ENCODE assay signal across 10 cellular contexts in the genomic region with DNA sequence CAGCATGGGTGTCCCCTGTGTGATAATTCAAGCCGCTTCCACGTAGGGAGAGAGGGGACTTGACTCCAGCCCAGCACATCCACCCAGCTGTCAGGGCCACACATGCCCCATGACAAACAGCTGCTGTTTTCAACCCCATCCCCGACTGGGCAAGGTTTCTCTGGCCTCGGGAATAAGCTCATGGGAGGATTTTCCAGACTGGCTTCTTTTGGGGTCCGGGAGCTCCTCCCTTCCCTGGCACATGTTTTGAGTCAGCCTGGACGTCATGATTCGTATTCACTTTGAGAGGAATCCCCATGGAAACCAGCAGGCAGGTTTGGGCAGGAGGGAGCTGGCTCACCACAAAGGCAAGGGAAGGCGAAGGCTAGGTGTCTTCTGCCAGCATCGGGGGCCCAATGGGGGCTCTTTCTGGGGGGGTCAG.
DNase-seq lines count a peak whose midpoint lies in the region; ATAC-seq and TF ChIP-seq lines count a peak whose summit lies in the region.
"Had no signal": no experiment of that assay in that cellular context is flagged by ENCODE, and none has a peak within 500 bp of the region (broad histone marks: within the 10 kb centered on the region; RNA-seq: fewer than 3 reads in every experiment).

No MANE protein-coding gene starts in this region.

- H3K27ac ChIP-seq in upper lobe of left lung, result peak overlapping the region in 3 of 4 donors; percentile 1 to 51 (median 21)
- no peak overlapping the region for H3K27ac ChIP-seq in CD4-positive, alpha-beta memory T cell (ENCODE audit: low read depth, low read length)

- H3K9me3 Mint-ChIP-seq in CD4-positive, alpha-beta memory T cell, result no peaks in the 10 kb centered on the region

- CTCF ChIA-PET in CD4-positive, alpha-beta memory T cell (lab: Charles Lee; ENCODE audit: partially characterized antibody), result no interaction called here

- H3K4me1 ChIP-seq in upper lobe of left lung, result peaks cover 10 to 37% (median 21%) of the 10 kb centered on the region in 4 donors
- no peaks in the 10 kb centered on the region for H3K4me1 ChIP-seq in CD4-positive, alpha-beta memory T cell (ENCODE audit: insufficient read depth, low read length)

- intact Hi-C loops in CD4-positive, alpha-beta memory T cell (cut with micrococcal nuclease), result no loop called here

- no peaks in the 10 kb centered on the region for H3K36me3 Mint-ChIP-seq in CD4-positive, alpha-beta memory T cell

- H3K4me1 Mint-ChIP-seq in CD4-positive, alpha-beta memory T cell, result peaks cover 6 to 17% (median 13%) of the 10 kb centered on the region in 4 donors

- H3K9me3 ChIP-seq in upper lobe of left lung, result no peaks in the 10 kb centered on the region
- H3K9me3 ChIP-seq in CD4-positive, alpha-beta memory T cell (ENCODE audit: control insufficient read depth in 1 of 2, low read length in 2 of 2), result no peaks in the 10 kb centered on the region

- no peaks in the 10 kb centered on the region for H3K27me3 ChIP-seq in upper lobe of left lung
- H3K27me3 ChIP-seq in CD4-positive, alpha-beta memory T cell (ENCODE audit: insufficient read depth, low read length), result no peaks in the 10 kb centered on the region

- H3K36me3 ChIP-seq in upper lobe of left lung, result no peaks in the 10 kb centered on the region
- H3K36me3 ChIP-seq in CD4-positive, alpha-beta memory T cell (ENCODE audit: insufficient read depth, low read length), result no peaks in the 10 kb centered on the region

- TF ChIP-seq POLR2A in upper lobe of left lung (IDR thresholded peaks at IDR 0.05), result no peak

- TF ChIP-seq CTCF in astrocyte of the spinal cord (IDR thresholded peaks at IDR 0.05; ENCODE audit: low read depth, low read length) (no peak), upper lobe of left lung (IDR thresholded peaks at IDR 0.05) (no peak)

- no peak overlapping the region for H3K4me3 Mint-ChIP-seq in CD4-positive, alpha-beta memory T cell

- peak overlapping the region in 1 of 7 donors; percentile 2 for H3K27ac Mint-ChIP-seq in CD4-positive, alpha-beta memory T cell

- ATAC-seq in upper lobe of left lung (ENCODE audit: low FRiP score in 2 of 2), result no peak

- DNase-seq in NCI-H748 (lab: John Stamatoyannopoulos, UW; ENCODE audit: unreplicated experiment) (peak; percentile 22), NCI-H748 treated with DMSO at 0.1 percent for 48 hours (lab: John Stamatoyannopoulos, UW) (no peak), astrocyte of the spinal cord (ENCODE audit: low read depth, low spot score) (peak; percentile 68), kidney tubule cell (ENCODE audit: low spot score) (peak; percentile 64), upper lobe of left lung (no peak), NCI-H345 treated with DMSO at 0.1 percent for 48 hours (lab: John Stamatoyannopoulos, UW; ENCODE audit: unreplicated experiment) (no peak)
- DNase-seq in stimulated activated CD4-positive, alpha-beta T cell treated with anti-CD3 and anti-CD28 coated beads, Interleukin-4, amount 100 ng/mL, for 1 hour, result no peak
- DNase-seq in CD4-positive, alpha-beta memory T cell, result no peak
- DNase-seq: activated CD4-positive, alpha-beta T cell treated with anti-CD3 and anti-CD28 coated beads, Interleukin-2, amount 50 U/mL, for 4 hours; NCI-H345 had no signal

- in situ Hi-C loops in astrocyte of the spinal cord (cut with HindIII; ENCODE audit: low sequenced_read_pairs), result no loop called here

- POLR2A ChIA-PET in CD4-positive, alpha-beta memory T cell (lab: Charles Lee; ENCODE audit: partially characterized antibody), result no interaction called here

- H3K27me3 Mint-ChIP-seq in CD4-positive, alpha-beta memory T cell, result no peaks in the 10 kb centered on the region

- WGBS in upper lobe of left lung, 2 donors, result 67 to 72% methylated on average over 7 to 9 of the region's 9 CpGs

- no peak for TF ChIP-seq EP300 in upper lobe of left lung (IDR thresholded peaks at IDR 0.05)

- no peak overlapping the region for H3K4me3 ChIP-seq in astrocyte of the spinal cord (ENCODE audit: low read depth, low read length)
- no peak overlapping the region for H3K4me3 ChIP-seq in upper lobe of left lung
- H3K4me3 ChIP-seq in CD4-positive, alpha-beta memory T cell (ENCODE audit: low read length in 2 of 2), result no peak overlapping the region

Comparison
In these comparisons a context has a peak if more than half of its experiments do, and no peak if none do; other contexts are left out.
1. DNase-seq: peak in NCI-H748 (single experiment), astrocyte of the spinal cord (single experiment) and kidney tubule cell (single experiment); none in NCI-H748 treated with DMSO at 0.1 percent for 48 hours (single experiment), upper lobe of left lung (0 of 2), stimulated activated CD4-positive, alpha-beta T cell treated with anti-CD3 and anti-CD28 coated beads, Interleukin-4, amount 100 ng/mL, for 1 hour (single experiment), CD4-positive, alpha-beta memory T cell (0 of 5) and NCI-H345 treated with DMSO at 0.1 percent for 48 hours (single experiment).